2 cellular contexts compared by ENCODE assay signal in the genomic region with DNA sequence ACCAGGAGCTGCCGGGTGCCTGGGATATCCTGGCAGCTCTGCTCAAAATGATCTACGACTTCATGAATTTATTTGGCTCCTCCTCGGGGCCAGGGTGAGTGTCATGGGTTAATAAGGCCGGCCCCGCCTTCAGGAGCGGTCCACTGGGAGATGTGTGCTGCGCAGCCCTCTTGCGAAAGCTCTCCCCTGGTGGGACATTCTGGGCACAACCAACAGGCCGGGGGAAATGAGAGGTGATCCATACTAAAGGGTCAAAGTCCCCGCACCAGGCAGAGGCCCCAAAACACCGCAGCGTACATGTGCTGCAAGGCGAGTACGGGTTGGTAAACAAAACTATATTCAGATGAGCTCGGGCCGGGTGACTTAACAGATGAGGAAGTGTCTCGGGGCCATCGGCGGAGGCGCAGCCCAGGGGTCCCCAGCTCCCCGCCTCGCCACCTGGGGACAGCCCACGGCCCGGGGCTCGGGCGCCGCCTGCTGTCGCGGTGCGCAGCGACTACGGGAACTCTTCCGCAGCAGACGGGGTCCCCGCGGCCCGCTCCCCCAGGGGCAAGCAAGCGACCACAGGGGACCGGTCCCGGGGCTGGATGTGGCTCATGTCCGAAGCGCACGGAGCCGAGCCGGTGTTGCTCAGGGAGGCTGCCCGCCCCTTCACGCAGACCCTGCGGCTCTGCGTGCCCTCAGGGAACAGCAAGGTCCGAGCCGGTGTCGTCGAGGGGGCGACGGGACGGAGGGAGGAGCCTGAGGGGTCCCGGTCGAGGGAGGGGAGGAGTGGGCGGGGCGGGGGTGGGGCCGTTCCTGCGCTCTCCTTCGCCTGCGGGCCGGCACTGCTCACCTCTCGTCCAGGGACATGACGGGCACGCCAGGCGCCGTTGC.
TF ChIP-seq lines count a peak whose summit lies in the region.

A gene with protein sequence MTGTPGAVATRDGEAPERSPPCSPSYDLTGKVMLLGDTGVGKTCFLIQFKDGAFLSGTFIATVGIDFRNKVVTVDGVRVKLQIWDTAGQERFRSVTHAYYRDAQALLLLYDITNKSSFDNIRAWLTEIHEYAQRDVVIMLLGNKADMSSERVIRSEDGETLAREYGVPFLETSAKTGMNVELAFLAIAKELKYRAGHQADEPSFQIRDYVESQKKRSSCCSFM (plus strand): TSS at position 834 of the 876 bp plus-strand sequence. CDS start 17 bp downstream, at position 851.

TF ChIP-seq in GM12878, 131 proteins besides CTCF, POLR2A, EP300 and RAD21 (continued from another document and continues in another):
- TF ChIP-seq IKZF2 (IDR thresholded peaks at IDR 0.05) (peak; percentile 14 to 38; a peak in 2 of 4 replicates), PAX8 (IDR thresholded peaks at IDR 0.05) (no peak), MEF2A (IDR thresholded peaks at IDR 0.05; ENCODE audit: insufficient read depth, low read depth, low read length) (no peak), RBBP5 (conservative IDR thresholded peaks at IDR 0.05) (no peak), ZZZ3 (IDR thresholded peaks at IDR 0.05; ENCODE audit: control insufficient read depth, insufficient read length, low read depth) (no peak), HDAC2 (IDR thresholded peaks at IDR 0.05) (no peak), ZNF384 (IDR thresholded peaks at IDR 0.05; ENCODE audit: borderline replicate concordance, low read depth, low read length) (no peak; the same call in 1 of the 2 replicates), GATAD2B (conservative IDR thresholded peaks at IDR 0.05; ENCODE audit: low read depth) (peak; percentile 59; the same call in 1 of the 2 replicates), SUZ12 (IDR thresholded peaks at IDR 0.05; ENCODE audit: unreplicated experiment) (no peak), CBFB (IDR thresholded peaks at IDR 0.05; ENCODE audit: low read depth) (no peak), MYC (IDR thresholded peaks at IDR 0.05; ENCODE audit: insufficient read depth, insufficient read length, insufficient replicate concordance, low read length, severe bottlenecking) (no peak), NBN (IDR thresholded peaks at IDR 0.05) (peak; percentile 22; the same call in 1 of the 2 replicates), TCF12 (IDR thresholded peaks at IDR 0.05; ENCODE audit: low read depth, low read length) (peak; percentile 62; the same call in 1 of the 2 replicates)
- TF ChIP-seq, protein P1, sequence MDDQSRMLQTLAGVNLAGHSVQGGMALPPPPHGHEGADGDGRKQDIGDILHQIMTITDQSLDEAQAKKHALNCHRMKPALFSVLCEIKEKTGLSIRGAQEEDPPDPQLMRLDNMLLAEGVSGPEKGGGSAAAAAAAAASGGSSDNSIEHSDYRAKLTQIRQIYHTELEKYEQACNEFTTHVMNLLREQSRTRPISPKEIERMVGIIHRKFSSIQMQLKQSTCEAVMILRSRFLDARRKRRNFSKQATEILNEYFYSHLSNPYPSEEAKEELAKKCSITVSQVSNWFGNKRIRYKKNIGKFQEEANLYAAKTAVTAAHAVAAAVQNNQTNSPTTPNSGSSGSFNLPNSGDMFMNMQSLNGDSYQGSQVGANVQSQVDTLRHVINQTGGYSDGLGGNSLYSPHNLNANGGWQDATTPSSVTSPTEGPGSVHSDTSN (IDR thresholded peaks at IDR 0.05; ENCODE audit: insufficient replicate concordance, low read depth, low read length) = no peak
- TF ChIP-seq, protein P2, sequence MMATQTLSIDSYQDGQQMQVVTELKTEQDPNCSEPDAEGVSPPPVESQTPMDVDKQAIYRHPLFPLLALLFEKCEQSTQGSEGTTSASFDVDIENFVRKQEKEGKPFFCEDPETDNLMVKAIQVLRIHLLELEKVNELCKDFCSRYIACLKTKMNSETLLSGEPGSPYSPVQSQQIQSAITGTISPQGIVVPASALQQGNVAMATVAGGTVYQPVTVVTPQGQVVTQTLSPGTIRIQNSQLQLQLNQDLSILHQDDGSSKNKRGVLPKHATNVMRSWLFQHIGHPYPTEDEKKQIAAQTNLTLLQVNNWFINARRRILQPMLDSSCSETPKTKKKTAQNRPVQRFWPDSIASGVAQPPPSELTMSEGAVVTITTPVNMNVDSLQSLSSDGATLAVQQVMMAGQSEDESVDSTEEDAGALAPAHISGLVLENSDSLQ (IDR thresholded peaks at IDR 0.05) = peak; percentile 16; the same call in 1 of the 2 replicates
- TF ChIP-seq, protein P3, sequence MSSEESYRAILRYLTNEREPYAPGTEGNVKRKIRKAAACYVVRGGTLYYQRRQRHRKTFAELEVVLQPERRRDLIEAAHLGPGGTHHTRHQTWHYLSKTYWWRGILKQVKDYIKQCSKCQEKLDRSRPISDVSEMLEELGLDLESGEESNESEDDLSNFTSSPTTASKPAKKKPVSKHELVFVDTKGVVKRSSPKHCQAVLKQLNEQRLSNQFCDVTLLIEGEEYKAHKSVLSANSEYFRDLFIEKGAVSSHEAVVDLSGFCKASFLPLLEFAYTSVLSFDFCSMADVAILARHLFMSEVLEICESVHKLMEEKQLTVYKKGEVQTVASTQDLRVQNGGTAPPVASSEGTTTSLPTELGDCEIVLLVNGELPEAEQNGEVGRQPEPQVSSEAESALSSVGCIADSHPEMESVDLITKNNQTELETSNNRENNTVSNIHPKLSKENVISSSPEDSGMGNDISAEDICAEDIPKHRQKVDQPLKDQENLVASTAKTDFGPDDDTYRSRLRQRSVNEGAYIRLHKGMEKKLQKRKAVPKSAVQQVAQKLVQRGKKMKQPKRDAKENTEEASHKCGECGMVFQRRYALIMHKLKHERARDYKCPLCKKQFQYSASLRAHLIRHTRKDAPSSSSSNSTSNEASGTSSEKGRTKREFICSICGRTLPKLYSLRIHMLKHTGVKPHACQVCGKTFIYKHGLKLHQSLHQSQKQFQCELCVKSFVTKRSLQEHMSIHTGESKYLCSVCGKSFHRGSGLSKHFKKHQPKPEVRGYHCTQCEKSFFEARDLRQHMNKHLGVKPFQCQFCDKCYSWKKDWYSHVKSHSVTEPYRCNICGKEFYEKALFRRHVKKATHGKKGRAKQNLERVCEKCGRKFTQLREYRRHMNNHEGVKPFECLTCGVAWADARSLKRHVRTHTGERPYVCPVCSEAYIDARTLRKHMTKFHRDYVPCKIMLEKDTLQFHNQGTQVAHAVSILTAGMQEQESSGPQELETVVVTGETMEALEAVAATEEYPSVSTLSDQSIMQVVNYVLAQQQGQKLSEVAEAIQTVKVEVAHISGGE (CRISPR knock-in tag; IDR thresholded peaks at IDR 0.05) = no peak
- TF ChIP-seq, protein P4, sequence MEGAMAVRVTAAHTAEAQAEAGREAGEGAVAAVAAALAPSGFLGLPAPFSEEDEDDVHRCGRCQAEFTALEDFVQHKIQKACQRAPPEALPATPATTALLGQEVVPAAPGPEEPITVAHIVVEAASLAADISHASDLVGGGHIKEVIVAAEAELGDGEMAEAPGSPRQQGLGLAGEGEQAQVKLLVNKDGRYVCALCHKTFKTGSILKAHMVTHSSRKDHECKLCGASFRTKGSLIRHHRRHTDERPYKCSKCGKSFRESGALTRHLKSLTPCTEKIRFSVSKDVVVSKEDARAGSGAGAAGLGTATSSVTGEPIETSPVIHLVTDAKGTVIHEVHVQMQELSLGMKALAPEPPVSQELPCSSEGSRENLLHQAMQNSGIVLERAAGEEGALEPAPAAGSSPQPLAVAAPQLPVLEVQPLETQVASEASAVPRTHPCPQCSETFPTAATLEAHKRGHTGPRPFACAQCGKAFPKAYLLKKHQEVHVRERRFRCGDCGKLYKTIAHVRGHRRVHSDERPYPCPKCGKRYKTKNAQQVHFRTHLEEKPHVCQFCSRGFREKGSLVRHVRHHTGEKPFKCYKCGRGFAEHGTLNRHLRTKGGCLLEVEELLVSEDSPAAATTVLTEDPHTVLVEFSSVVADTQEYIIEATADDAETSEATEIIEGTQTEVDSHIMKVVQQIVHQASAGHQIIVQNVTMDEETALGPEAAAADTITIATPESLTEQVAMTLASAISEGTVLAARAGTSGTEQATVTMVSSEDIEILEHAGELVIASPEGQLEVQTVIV (IDR thresholded peaks at IDR 0.05; ENCODE audit: borderline replicate concordance, partially characterized antibody) = no peak
- TF ChIP-seq, protein P5, sequence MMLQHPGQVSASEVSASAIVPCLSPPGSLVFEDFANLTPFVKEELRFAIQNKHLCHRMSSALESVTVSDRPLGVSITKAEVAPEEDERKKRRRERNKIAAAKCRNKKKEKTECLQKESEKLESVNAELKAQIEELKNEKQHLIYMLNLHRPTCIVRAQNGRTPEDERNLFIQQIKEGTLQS (IDR thresholded peaks at IDR 0.05; ENCODE audit: borderline replicate concordance, extremely low read depth, low read depth, low read length) = no peak

TF ChIP-seq in HepG2, 621 proteins besides CTCF, POLR2A, EP300 and RAD21 (continued from another document and continues in another):
- TF ChIP-seq TARDBP (CRISPR knock-in tag; IDR thresholded peaks at IDR 0.05) = peak; percentile 96
- TF ChIP-seq, protein P6, sequence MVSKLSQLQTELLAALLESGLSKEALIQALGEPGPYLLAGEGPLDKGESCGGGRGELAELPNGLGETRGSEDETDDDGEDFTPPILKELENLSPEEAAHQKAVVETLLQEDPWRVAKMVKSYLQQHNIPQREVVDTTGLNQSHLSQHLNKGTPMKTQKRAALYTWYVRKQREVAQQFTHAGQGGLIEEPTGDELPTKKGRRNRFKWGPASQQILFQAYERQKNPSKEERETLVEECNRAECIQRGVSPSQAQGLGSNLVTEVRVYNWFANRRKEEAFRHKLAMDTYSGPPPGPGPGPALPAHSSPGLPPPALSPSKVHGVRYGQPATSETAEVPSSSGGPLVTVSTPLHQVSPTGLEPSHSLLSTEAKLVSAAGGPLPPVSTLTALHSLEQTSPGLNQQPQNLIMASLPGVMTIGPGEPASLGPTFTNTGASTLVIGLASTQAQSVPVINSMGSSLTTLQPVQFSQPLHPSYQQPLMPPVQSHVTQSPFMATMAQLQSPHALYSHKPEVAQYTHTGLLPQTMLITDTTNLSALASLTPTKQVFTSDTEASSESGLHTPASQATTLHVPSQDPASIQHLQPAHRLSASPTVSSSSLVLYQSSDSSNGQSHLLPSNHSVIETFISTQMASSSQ (IDR thresholded peaks at IDR 0.05; ENCODE audit: low read depth) = 0 out of 2 replicates have a peak, but pooled peaks have one; percentile 43
- TF ChIP-seq, protein P6 (CRISPR knock-in tag; IDR thresholded peaks at IDR 0.05; ENCODE audit: borderline replicate concordance) = peak; percentile 76; the same call in 1 of the 2 replicates
- TF ChIP-seq, protein P7, sequence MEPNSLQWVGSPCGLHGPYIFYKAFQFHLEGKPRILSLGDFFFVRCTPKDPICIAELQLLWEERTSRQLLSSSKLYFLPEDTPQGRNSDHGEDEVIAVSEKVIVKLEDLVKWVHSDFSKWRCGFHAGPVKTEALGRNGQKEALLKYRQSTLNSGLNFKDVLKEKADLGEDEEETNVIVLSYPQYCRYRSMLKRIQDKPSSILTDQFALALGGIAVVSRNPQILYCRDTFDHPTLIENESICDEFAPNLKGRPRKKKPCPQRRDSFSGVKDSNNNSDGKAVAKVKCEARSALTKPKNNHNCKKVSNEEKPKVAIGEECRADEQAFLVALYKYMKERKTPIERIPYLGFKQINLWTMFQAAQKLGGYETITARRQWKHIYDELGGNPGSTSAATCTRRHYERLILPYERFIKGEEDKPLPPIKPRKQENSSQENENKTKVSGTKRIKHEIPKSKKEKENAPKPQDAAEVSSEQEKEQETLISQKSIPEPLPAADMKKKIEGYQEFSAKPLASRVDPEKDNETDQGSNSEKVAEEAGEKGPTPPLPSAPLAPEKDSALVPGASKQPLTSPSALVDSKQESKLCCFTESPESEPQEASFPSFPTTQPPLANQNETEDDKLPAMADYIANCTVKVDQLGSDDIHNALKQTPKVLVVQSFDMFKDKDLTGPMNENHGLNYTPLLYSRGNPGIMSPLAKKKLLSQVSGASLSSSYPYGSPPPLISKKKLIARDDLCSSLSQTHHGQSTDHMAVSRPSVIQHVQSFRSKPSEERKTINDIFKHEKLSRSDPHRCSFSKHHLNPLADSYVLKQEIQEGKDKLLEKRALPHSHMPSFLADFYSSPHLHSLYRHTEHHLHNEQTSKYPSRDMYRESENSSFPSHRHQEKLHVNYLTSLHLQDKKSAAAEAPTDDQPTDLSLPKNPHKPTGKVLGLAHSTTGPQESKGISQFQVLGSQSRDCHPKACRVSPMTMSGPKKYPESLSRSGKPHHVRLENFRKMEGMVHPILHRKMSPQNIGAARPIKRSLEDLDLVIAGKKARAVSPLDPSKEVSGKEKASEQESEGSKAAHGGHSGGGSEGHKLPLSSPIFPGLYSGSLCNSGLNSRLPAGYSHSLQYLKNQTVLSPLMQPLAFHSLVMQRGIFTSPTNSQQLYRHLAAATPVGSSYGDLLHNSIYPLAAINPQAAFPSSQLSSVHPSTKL (CRISPR knock-in tag; IDR thresholded peaks at IDR 0.05) = peak; percentile 89
- TF ChIP-seq, protein P8, sequence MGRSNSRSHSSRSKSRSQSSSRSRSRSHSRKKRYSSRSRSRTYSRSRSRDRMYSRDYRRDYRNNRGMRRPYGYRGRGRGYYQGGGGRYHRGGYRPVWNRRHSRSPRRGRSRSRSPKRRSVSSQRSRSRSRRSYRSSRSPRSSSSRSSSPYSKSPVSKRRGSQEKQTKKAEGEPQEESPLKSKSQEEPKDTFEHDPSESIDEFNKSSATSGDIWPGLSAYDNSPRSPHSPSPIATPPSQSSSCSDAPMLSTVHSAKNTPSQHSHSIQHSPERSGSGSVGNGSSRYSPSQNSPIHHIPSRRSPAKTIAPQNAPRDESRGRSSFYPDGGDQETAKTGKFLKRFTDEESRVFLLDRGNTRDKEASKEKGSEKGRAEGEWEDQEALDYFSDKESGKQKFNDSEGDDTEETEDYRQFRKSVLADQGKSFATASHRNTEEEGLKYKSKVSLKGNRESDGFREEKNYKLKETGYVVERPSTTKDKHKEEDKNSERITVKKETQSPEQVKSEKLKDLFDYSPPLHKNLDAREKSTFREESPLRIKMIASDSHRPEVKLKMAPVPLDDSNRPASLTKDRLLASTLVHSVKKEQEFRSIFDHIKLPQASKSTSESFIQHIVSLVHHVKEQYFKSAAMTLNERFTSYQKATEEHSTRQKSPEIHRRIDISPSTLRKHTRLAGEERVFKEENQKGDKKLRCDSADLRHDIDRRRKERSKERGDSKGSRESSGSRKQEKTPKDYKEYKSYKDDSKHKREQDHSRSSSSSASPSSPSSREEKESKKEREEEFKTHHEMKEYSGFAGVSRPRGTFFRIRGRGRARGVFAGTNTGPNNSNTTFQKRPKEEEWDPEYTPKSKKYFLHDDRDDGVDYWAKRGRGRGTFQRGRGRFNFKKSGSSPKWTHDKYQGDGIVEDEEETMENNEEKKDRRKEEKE (IDR thresholded peaks at IDR 0.05) = no peak
- TF ChIP-seq NFKB2 (CRISPR knock-in tag; IDR thresholded peaks at IDR 0.05; ENCODE audit: borderline replicate concordance) = peak; percentile 41; the same call in 1 of the 2 replicates
- TF ChIP-seq, protein P9, sequence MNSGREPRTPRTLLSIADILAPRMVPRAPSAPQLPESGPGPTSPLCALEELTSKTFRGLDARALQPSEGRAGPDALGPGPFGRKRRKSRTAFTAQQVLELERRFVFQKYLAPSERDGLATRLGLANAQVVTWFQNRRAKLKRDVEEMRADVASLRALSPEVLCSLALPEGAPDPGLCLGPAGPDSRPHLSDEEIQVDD (CRISPR knock-in tag; IDR thresholded peaks at IDR 0.05; ENCODE audit: borderline replicate concordance) = no peak
